8 cellular contexts compared by ENCODE assay signal in the genomic region with DNA sequence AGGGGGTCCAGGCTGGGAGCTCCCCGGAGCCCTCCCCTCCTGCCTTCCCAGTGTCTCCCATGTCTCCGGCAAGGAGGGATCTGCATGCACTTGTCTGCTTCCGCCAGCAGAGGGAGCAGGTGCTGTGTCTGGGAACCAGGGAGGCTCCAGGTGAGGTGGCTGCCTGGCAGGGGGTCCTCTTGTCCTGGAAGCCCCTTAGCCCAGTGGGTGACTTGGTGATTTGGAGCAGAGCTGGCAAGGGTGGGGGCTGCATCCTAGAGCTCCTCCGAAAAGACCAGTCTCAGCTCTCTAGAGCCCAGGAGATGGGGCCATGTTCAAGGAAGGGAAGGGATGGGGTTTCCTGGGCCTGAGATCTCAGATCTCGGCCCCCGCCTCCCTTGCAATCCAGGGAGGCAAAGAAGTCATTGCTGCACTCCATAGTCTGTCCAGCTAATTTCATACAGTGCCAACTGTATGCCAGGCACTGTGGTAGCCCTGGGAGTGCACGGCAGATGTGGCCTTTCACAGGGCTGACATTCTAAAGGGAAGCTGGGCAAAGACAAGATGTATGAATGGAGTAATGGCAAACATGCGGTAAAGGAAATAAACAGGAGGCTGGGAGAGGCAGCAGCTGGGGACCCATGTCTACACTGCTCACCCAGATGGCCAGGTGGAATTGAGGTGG. TPM values are rescaled to one million over a fixed set of nuclear protein-coding genes. Genes with fewer than 3 reads are reported as not detected.
DNase-seq lines count a peak whose midpoint lies in the region; ATAC-seq and TF ChIP-seq lines count a peak whose summit lies in the region.

No MANE protein-coding gene starts in this region.

- TF ChIP-seq EP300 in esophagus muscularis mucosa (IDR thresholded peaks at IDR 0.05), result no peak

- no peaks in the 10 kb centered on the region for H3K9me3 Mint-ChIP-seq in activated T-cell treated with anti-CD3 and anti-CD28 coated beads, Interleukin-2, amount 50 U/mL, for 4 hours
- no peaks in the 10 kb centered on the region for H3K9me3 Mint-ChIP-seq in nephron

- no peaks in the 10 kb centered on the region for H3K36me3 Mint-ChIP-seq in activated T-cell treated with anti-CD3 and anti-CD28 coated beads, Interleukin-2, amount 50 U/mL, for 4 hours (ENCODE audit: insufficient read depth)
- H3K36me3 Mint-ChIP-seq in nephron (ENCODE audit: low read depth), result no peaks in the 10 kb centered on the region

- intact Hi-C loops in esophagus muscularis mucosa (cut with DNase I), result loop anchor here (1.0 to 10.0 kb wide), 2 partner anchors 77 to 253 kb away; no protein-coding TSS in a partner anchor

- TF ChIP-seq POLR2A in esophagus muscularis mucosa (IDR thresholded peaks at IDR 0.05; ENCODE audit: low read depth), result no peak

- DNase-seq in GM03348 (ENCODE audit: low spot score) (peak; percentile 90), HS-27A (ENCODE audit: low read depth) (peak; percentile 9), OCI-M1 (lab: John Stamatoyannopoulos, UW) (peak; percentile 80), esophagus muscularis mucosa (ENCODE audit: extremely low spot score) (no peak)
- DNase-seq in activated T-cell treated with anti-CD3 and anti-CD28 coated beads, Interleukin-2, amount 50 U/mL, for 4 hours, result peak; percentile 74
- DNase-seq in stimulated activated naive CD4-positive, alpha-beta T cell treated with Interleukin-2 at 50 U/mL for 16 hours (lab: John Stamatoyannopoulos, UW), result peak; percentile 59

- peaks cover 0 to 12% (median 9%) of the 10 kb centered on the region in 4 donors for H3K4me1 ChIP-seq in esophagus muscularis mucosa

- peaks cover 31% of the 10 kb centered on the region for H3K4me1 Mint-ChIP-seq in activated T-cell treated with anti-CD3 and anti-CD28 coated beads, Interleukin-2, amount 50 U/mL, for 4 hours (ENCODE audit: low read depth)
- peaks cover 4% of the 10 kb centered on the region for H3K4me1 Mint-ChIP-seq in nephron

- 52% methylated on average over 6 of the region's 8 CpGs for WGBS in esophagus muscularis mucosa

- no peaks in the 10 kb centered on the region for H3K27me3 Mint-ChIP-seq in activated T-cell treated with anti-CD3 and anti-CD28 coated beads, Interleukin-2, amount 50 U/mL, for 4 hours (ENCODE audit: low read depth)
- peaks cover 47% of the 10 kb centered on the region for H3K27me3 Mint-ChIP-seq in nephron (ENCODE audit: low read depth)

- peaks cover 0 to 63% (median 0%) of the 10 kb centered on the region in 4 donors for H3K27me3 ChIP-seq in esophagus muscularis mucosa

- H3K9me3 ChIP-seq in esophagus muscularis mucosa, result no peaks in the 10 kb centered on the region

- TF ChIP-seq CTCF in esophagus muscularis mucosa (IDR thresholded peaks at IDR 0.05) (peak; percentile 70 to 94 (median 84)), nephron (IDR thresholded peaks at IDR 0.05; ENCODE audit: unreplicated experiment in 3 of 3) (peak; percentile 82 to 86 (median 83))

- no peaks in the 10 kb centered on the region for H3K36me3 ChIP-seq in esophagus muscularis mucosa

- no peak overlapping the region for H3K27ac ChIP-seq in esophagus muscularis mucosa (replicated peaks in 1 of 4)

- H3K27ac Mint-ChIP-seq in nephron, result no peak overlapping the region

- H3K4me3 ChIP-seq in esophagus muscularis mucosa, result no peak overlapping the region

- no peak overlapping the region for H3K4me3 Mint-ChIP-seq in activated T-cell treated with anti-CD3 and anti-CD28 coated beads, Interleukin-2, amount 50 U/mL, for 4 hours
- no peak overlapping the region for H3K4me3 Mint-ChIP-seq in nephron

- peak; percentile 70 to 73 for ATAC-seq in activated T-cell treated with anti-CD3 and anti-CD28 coated beads, Interleukin-2, amount 50 U/mL, for 4 hours
- ATAC-seq in HG02623 (IDR thresholded peaks at IDR 0.05; ENCODE audit: unreplicated experiment), result no peak

RNA-seq across cellular contexts. Expression of a gene that starts 20.4 kb away (rescaled TPM):
- under 1 TPM in 2 of 3 donors, not detected in 1; 0.13 to 0.28 TPM for total RNA-seq in activated T-cell treated with anti-CD3 and anti-CD28 coated beads, Interleukin-2, amount 50 U/mL, for 4 hours
- total RNA-seq in esophagus muscularis mucosa, result 10 to 100 TPM; 19.9 to 41.3 (median 34.8) TPM

RNA-seq across cellular contexts. Expression of a gene that starts 55.3 kb away (rescaled TPM):
- total RNA-seq in activated T-cell treated with anti-CD3 and anti-CD28 coated beads, Interleukin-2, amount 50 U/mL, for 4 hours, result 10 to 100 TPM; 27.1 to 27.6 (median 27.1) TPM
- 10 to 100 TPM in 3 of 4 donors, 1 to 10 TPM in 1; 7.1 to 17.2 (median 16.0) TPM for total RNA-seq in esophagus muscularis mucosa

RNA-seq across cellular contexts. Expression of a gene that starts 57.5 kb away (rescaled TPM):
- under 1 TPM; 0.28 to 0.32 (median 0.30) TPM for total RNA-seq in activated T-cell treated with anti-CD3 and anti-CD28 coated beads, Interleukin-2, amount 50 U/mL, for 4 hours
- total RNA-seq in esophagus muscularis mucosa, result under 1 TPM; under 0.01 to 0.33 (median 0.18) TPM

Comparison
In these comparisons a context has a peak if more than half of its experiments do, and no peak if none do; other contexts are left out.
1. RNA of a gene that starts 20.4 kb away (total RNA-seq): 19.9 to 41.3 TPM in esophagus muscularis mucosa; 0.13 to 0.28 TPM in activated T-cell treated with anti-CD3 and anti-CD28 coated beads, Interleukin-2, amount 50 U/mL, for 4 hours; every median in the first group is over 10 times any median in the second.